Comparison of ENCODE assay signal across 27 cellular contexts in genomic region chr17:15403276-15403939, GRCh38.
DNase-seq lines count a peak whose midpoint lies in the region; ATAC-seq and TF ChIP-seq lines count a peak whose summit lies in the region.
"Had no signal": no experiment of that assay in that cellular context is flagged by ENCODE, and none has a peak within 500 bp of the region (broad histone marks: within the 10 kb centered on the region; RNA-seq: fewer than 3 reads in every experiment).

No MANE protein-coding gene starts in this region.

- H3K4me2 ChIP-seq in IMR-90 (ENCODE audit: low read depth, low read length): no peak overlapping the region
- H3K4me2 ChIP-seq: neural progenitor cell had no signal

- H3K14ac ChIP-seq in IMR-90 (replicated peaks; ENCODE audit: low read depth, low read length): peak overlapping the region; percentile 28; the same call in 1 of the 2 replicates

- CTCF ChIA-PET in IMR-90 (lab: Yijun Ruan, JAX): no interaction called here

- ATAC-seq in IMR-90 (ENCODE audit: low read depth): peak; percentile 60
- peak; percentile 72 to 83 (median 76) for ATAC-seq in heart left ventricle
- no peak for ATAC-seq in GM19452 (IDR thresholded peaks at IDR 0.05; ENCODE audit: unreplicated experiment)
- ATAC-seq in GM21717 (IDR thresholded peaks at IDR 0.05; ENCODE audit: unreplicated experiment): no peak
- ATAC-seq: activated T-cell treated with anti-CD3 and anti-CD28 coated beads, Interleukin-2, amount 50 U/mL, for 72 hours; sciatic nerve; stimulated activated effector memory CD8-positive, alpha-beta T cell treated with anti-CD3 and anti-CD28 coated beads, Interleukin-12 subunit alpha, Interleukin-12 subunit beta, amount 100 ng/mL, for 72 hours; WTC11 had no signal

- no peak overlapping the region for H3K4me3 ChIP-seq in IMR-90 (ENCODE audit: insufficient read depth, low read depth, low read length)
- H3K4me3 ChIP-seq in heart left ventricle: no peak overlapping the region
- no peak overlapping the region for H3K4me3 ChIP-seq in thyroid gland (replicated peaks in 1 of 3)
- H3K4me3 ChIP-seq: neural progenitor cell, SJCRH30, uterus had no signal

- no peak for TF ChIP-seq CTCF in IMR-90 (conservative IDR thresholded peaks at IDR 0.05; ENCODE audit: low read depth, low read length)
- TF ChIP-seq CTCF in heart left ventricle (IDR thresholded peaks at IDR 0.05): no peak
- TF ChIP-seq CTCF in thyroid gland (IDR thresholded peaks at IDR 0.05): no peak

- H3K9ac ChIP-seq in IMR-90 (ENCODE audit: low read depth, low read length): no peak overlapping the region
- H3K9ac ChIP-seq: neural progenitor cell had no signal

- POLR2A ChIA-PET in IMR-90 (lab: Charles Lee; ENCODE audit: unreplicated experiment): no interaction called here

- peak overlapping the region; percentile 63; the same call in 1 of the 2 replicates for H3K4ac ChIP-seq in IMR-90 (ENCODE audit: low read depth, low read length)

- H2AK5ac ChIP-seq in IMR-90 (ENCODE audit: low read depth, low read length): peak overlapping the region; percentile 66

- no peak for TF ChIP-seq RAD21 in IMR-90 (IDR thresholded peaks at IDR 0.05; ENCODE audit: low read length)

- H4K5ac ChIP-seq in IMR-90 (ENCODE audit: low read depth, low read length): no peak overlapping the region

- H3K9me3 ChIP-seq in IMR-90 (ENCODE audit: control insufficient read depth, insufficient read depth, low read length): no peaks in the 10 kb centered on the region
- H3K9me3 ChIP-seq in heart left ventricle: no peaks in the 10 kb centered on the region
- H3K9me3 ChIP-seq in thyroid gland: no peaks in the 10 kb centered on the region
- H3K9me3 ChIP-seq: BE2C, SJCRH30, uterus had no signal

- no peak overlapping the region for H2BK5ac ChIP-seq in IMR-90 (ENCODE audit: low read depth, low read length, poor library complexity, severe bottlenecking)

- intact Hi-C loops in IMR-90 (cut with micrococcal nuclease) (no loop called here), heart left ventricle (cut with DNase I) (no loop called here), thyroid gland (cut with DNase I) (loop anchor here (10.0 kb wide), 1 partner anchor 129 kb away; no protein-coding TSS in a partner anchor)

- peak overlapping the region; percentile 44; the same call in 1 of the 2 replicates for H2BK120ac ChIP-seq in IMR-90 (ENCODE audit: low read depth, low read length)

- no peak overlapping the region for H4K8ac ChIP-seq in IMR-90 (ENCODE audit: low read depth in 2 of 2, low read length in 2 of 2)

- H3K18ac ChIP-seq in IMR-90 (ENCODE audit: low read depth, low read length): no peak overlapping the region

- H4K20me1 ChIP-seq in IMR-90 (ENCODE audit: insufficient read depth, low read length): no peaks in the 10 kb centered on the region

- H3K36me3 ChIP-seq in IMR-90 (ENCODE audit: control insufficient read depth, insufficient read depth, low read length): no peaks in the 10 kb centered on the region
- no peaks in the 10 kb centered on the region for H3K36me3 ChIP-seq in heart left ventricle
- H3K36me3 ChIP-seq in thyroid gland: no peaks in the 10 kb centered on the region
- H3K36me3 ChIP-seq: BE2C, neural progenitor cell, SJCRH30, uterus had no signal

- BruUV-seq in IMR-90 (replicated peaks; lab: Mats Ljungman, UMichigan): no TSS peak

- dilution Hi-C loops in IMR-90 (cut with HindIII; ENCODE audit: low sequenced_read_pairs, unreplicated experiment): no loop called here

- peaks cover 19% of the 10 kb centered on the region for H3K4me1 ChIP-seq in IMR-90 (ENCODE audit: control insufficient read depth, insufficient read depth, low read length)
- H3K4me1 ChIP-seq in heart left ventricle: peaks cover 4 to 42% (median 25%) of the 10 kb centered on the region in 12 donors
- peaks cover 6 to 42% of the 10 kb centered on the region in 2 donors for H3K4me1 ChIP-seq in thyroid gland
- H3K4me1 ChIP-seq: neural progenitor cell, uterus had no signal

- 0 out of 3 replicates have a peak overlapping the region, but pooled peaks have one; percentile 12 for H2BK15ac ChIP-seq in IMR-90 (ENCODE audit: low read depth, low read length)

- no peaks in the 10 kb centered on the region for H3K27me3 ChIP-seq in IMR-90 (ENCODE audit: control insufficient read depth, insufficient read depth, low read length)
- H3K27me3 ChIP-seq in heart left ventricle: no peaks in the 10 kb centered on the region
- H3K27me3 ChIP-seq in thyroid gland: no peaks in the 10 kb centered on the region
- H3K27me3 ChIP-seq: BE2C, neural progenitor cell, SJCRH30, uterus had no signal

- H3K27ac ChIP-seq in IMR-90 (ENCODE audit: insufficient read depth, low read length) (no peak overlapping the region), heart left ventricle (peak overlapping the region in 1 of 12 donors; percentile 19), thyroid gland (peak overlapping the region; percentile 30 to 62 (median 44))
- H3K27ac ChIP-seq: neural progenitor cell, SJCRH30 had no signal

- in situ Hi-C loops in IMR-90 (cut with MboI; ENCODE audit: low sequenced_read_pairs): no loop called here

- WGBS in IMR-90 (ENCODE audit: extremely low coverage in 2 of 2, insufficient read length in 1 of 2), 2 experiments: 0% methylated on average over 1 of the region's 3 CpGs; no CpG with 5 or more reads in 1 of the 2 experiments
- 83 to 95% (median 93%) methylated on average over 3 of the region's 3 CpGs for WGBS in heart left ventricle, 4 donors
- 47% methylated on average over 3 of the region's 3 CpGs for whole genome bisulfite sequencing in thyroid gland, 2 donors

- H4K91ac ChIP-seq in IMR-90 (ENCODE audit: insufficient read depth, low read depth, low read length): no peak overlapping the region

- 0 out of 2 replicates have a peak overlapping the region, but pooled peaks have one; percentile 59 for H3K23ac ChIP-seq in IMR-90 (ENCODE audit: low read depth, low read length)

- no peak overlapping the region for H3K56ac ChIP-seq in IMR-90 (ENCODE audit: extremely low read depth, insufficient read depth, low read length)

- no peak overlapping the region; the same call in none of the 2 replicates for H2BK20ac ChIP-seq in IMR-90 (ENCODE audit: low read depth, low read length)

- no peak overlapping the region for H2AFZ ChIP-seq in IMR-90 (replicated peaks; ENCODE audit: low read length, poor library complexity)
- H2AFZ ChIP-seq: neural progenitor cell had no signal

- no peak overlapping the region for H2AK9ac ChIP-seq in IMR-90 (replicated peaks; ENCODE audit: low read depth, low read length, poor library complexity)

- TF ChIP-seq POLR2A in IMR-90 (IDR thresholded peaks at IDR 0.05; ENCODE audit: low read depth, low read length) (no peak), heart left ventricle (IDR thresholded peaks at IDR 0.05) (no peak), thyroid gland (IDR thresholded peaks at IDR 0.05) (no peak)

- H3K9me1 ChIP-seq in IMR-90 (ENCODE audit: insufficient read depth, low read length): peaks cover 21% of the 10 kb centered on the region

- DNase-seq in IMR-90 (peak; percentile 53), heart left ventricle (peak in 1 of 5 donors; percentile 30), myocyte (ENCODE audit: low read depth) (peak; percentile 33), thyroid gland (peak in 1 of 2 donors; percentile 56), CD1c-positive myeloid dendritic cell (ENCODE audit: extremely low spot score) (no peak)
- no peak for DNase-seq in activated CD4-positive, CD25-positive, alpha-beta regulatory T cell treated with anti-CD3 and anti-CD28 coated beads, Interleukin-2, amount 50 U/mL, for 72 hours
- DNase-seq: activated T-cell treated with anti-CD3 and anti-CD28 coated beads, Interleukin-2, amount 50 U/mL, for 72 hours; central memory CD4-positive, alpha-beta T cell; DMS153; erythroblast; foreskin melanocyte; H7; KBM-7; NCI-H1092; NCI-H1694 treated with DMSO at 0.1 percent for 48 hours; NCI-H2171 treated with DMSO at 0.1 percent for 48 hours; NCI-H510A; substantia nigra; uterus had no signal

- no peaks in the 10 kb centered on the region for H3K79me1 ChIP-seq in IMR-90 (ENCODE audit: low read depth in 1 of 2, low read length in 2 of 2)

TF ChIP-seq in IMR-90, 13 proteins besides CTCF, POLR2A, EP300 and RAD21:
- TF ChIP-seq ELK1 (IDR thresholded peaks at IDR 0.05; ENCODE audit: borderline replicate concordance, low read depth, low read length) (no peak), SMC3 (IDR thresholded peaks at IDR 0.05; ENCODE audit: low read depth, low read length) (no peak), CEBPB (IDR thresholded peaks at IDR 0.05; ENCODE audit: low read depth, low read length) (no peak), MAFK (IDR thresholded peaks at IDR 0.05; ENCODE audit: low read depth, low read length) (no peak; the same call in 1 of the 2 replicates)

Comparison
In these comparisons a context has a peak if more than half of its experiments do, and no peak if none do; other contexts are left out.
1. ATAC-seq: peak in IMR-90 (single experiment) and heart left ventricle (4 of 4); none in GM19452 (single experiment) and GM21717 (single experiment).
2. DNase-seq: peak in IMR-90 (single experiment) and myocyte (single experiment); none in CD1c-positive myeloid dendritic cell (single experiment) and activated CD4-positive, CD25-positive, alpha-beta regulatory T cell treated with anti-CD3 and anti-CD28 coated beads, Interleukin-2, amount 50 U/mL, for 72 hours (single experiment).